9 cellular contexts compared by ENCODE assay signal in genomic region chr6:25136879-25137278, GRCh38.
DNase-seq lines count a peak whose midpoint lies in the region; ATAC-seq, FAIRE-seq and TF ChIP-seq lines count a peak whose summit lies in the region.
"Had no signal": no experiment of that assay in that cellular context is flagged by ENCODE, and none has a peak within 500 bp of the region (broad histone marks: within the 10 kb centered on the region; RNA-seq: fewer than 3 reads in every experiment).

No MANE protein-coding gene starts in this region.

- H3K36me3 ChIP-seq in colonic mucosa = no peaks in the 10 kb centered on the region
- peaks cover 0 to 4% of the 10 kb centered on the region in 2 donors for H3K36me3 ChIP-seq in muscle layer of duodenum (ENCODE audit: control insufficient read depth in 1 of 2, insufficient read depth in 2 of 2, low read length in 2 of 2)
- peaks cover 23% of the 10 kb centered on the region; the same call in 1 of the 2 replicates for H3K36me3 ChIP-seq in GM23338 (ENCODE audit: insufficient read depth)
- H3K36me3 ChIP-seq: cardiac muscle cell had no signal

- H3K4me1 Mint-ChIP-seq in GM23338 (no peaks in the 10 kb centered on the region), type B pancreatic cell (ENCODE audit: unreplicated experiment) (peaks cover 5% of the 10 kb centered on the region)

- no peaks in the 10 kb centered on the region for H3K27me3 ChIP-seq in colonic mucosa
- H3K27me3 ChIP-seq in muscle layer of duodenum (ENCODE audit: low read depth, low read length) = no peaks in the 10 kb centered on the region
- no peaks in the 10 kb centered on the region for H3K27me3 ChIP-seq in GM23338 (ENCODE audit: insufficient read depth)
- H3K27me3 ChIP-seq: cardiac muscle cell had no signal

- H3K9me3 Mint-ChIP-seq in GM23338 (peaks cover 37% of the 10 kb centered on the region), type B pancreatic cell (peaks cover 9% of the 10 kb centered on the region)

- no peaks in the 10 kb centered on the region for H3F3A ChIP-seq in GM23338 (replicated peaks; ENCODE audit: low read depth)

- no peak overlapping the region for H3K4me2 ChIP-seq in GM23338

- H3K27ac ChIP-seq in colonic mucosa (peak overlapping the region; percentile 19), muscle layer of duodenum (ENCODE audit: low read length) (peak overlapping the region; percentile 92), GM23338 (ENCODE audit: low read depth) (no peak overlapping the region)
- H3K27ac ChIP-seq: cardiac muscle cell had no signal

- H3K4me3 Mint-ChIP-seq in GM23338 = no peak overlapping the region
- H3K4me3 Mint-ChIP-seq in type B pancreatic cell = no peak overlapping the region

- H3K4me3 ChIP-seq in AG10803 (ENCODE audit: low read length) (peak overlapping the region; percentile 35), colonic mucosa (peak overlapping the region; percentile 6), muscle layer of duodenum (ENCODE audit: low read depth in 1 of 2, low read length in 2 of 2) (peak overlapping the region; percentile 70 to 78), GM23338 (no peak overlapping the region)
- H3K4me3 ChIP-seq: cardiac muscle cell had no signal

- H3K4me1 ChIP-seq in colonic mucosa = no peaks in the 10 kb centered on the region
- peaks cover 0 to 3% of the 10 kb centered on the region in 2 donors for H3K4me1 ChIP-seq in muscle layer of duodenum (ENCODE audit: control insufficient read depth in 1 of 2, insufficient read depth in 2 of 2, low read length in 2 of 2)
- H3K4me1 ChIP-seq in GM23338 (ENCODE audit: insufficient read depth) = no peaks in the 10 kb centered on the region

- H3K9ac ChIP-seq in colonic mucosa (ENCODE audit: low read depth in 2 of 2, low read length in 2 of 2) = peak overlapping the region; percentile 38 to 81

- H3K27me3 Mint-ChIP-seq in GM23338 (ENCODE audit: insufficient read depth, low read depth, poor library complexity) (peaks cover 2% of the 10 kb centered on the region), type B pancreatic cell (no peaks in the 10 kb centered on the region)

- no peak overlapping the region for H3K27ac Mint-ChIP-seq in GM23338
- H3K27ac Mint-ChIP-seq in type B pancreatic cell = no peak overlapping the region

- DNase-seq in AG10803 (ENCODE audit: low read depth) (peak; percentile 32), NCI-H2029 (lab: John Stamatoyannopoulos, UW) (peak; percentile 46), colonic mucosa (no peak), GM23338 (ENCODE audit: low spot score) (no peak), LoVo (ENCODE audit: low spot score) (no peak), GM12891 (ENCODE audit: insufficient read length, low spot score) (no peak), type B pancreatic cell (ENCODE audit: extremely low spot score, unreplicated experiment) (no peak)

- peaks cover 4% of the 10 kb centered on the region; the same call in 1 of the 2 replicates for H3K9me2 ChIP-seq in GM23338 (ENCODE audit: insufficient read depth)

- TF ChIP-seq CTCF in AG10803 (conservative IDR thresholded peaks at IDR 0.05; ENCODE audit: low read length) = no peak
- TF ChIP-seq CTCF in colonic mucosa (IDR thresholded peaks at IDR 0.05) = no peak
- no peak for TF ChIP-seq CTCF in GM23338 (conservative IDR thresholded peaks at IDR 0.05; ENCODE audit: low read depth in 2 of 2)
- TF ChIP-seq CTCF in type B pancreatic cell (conservative IDR thresholded peaks at IDR 0.05) = no peak

- H4K20me1 ChIP-seq in GM23338 (replicated peaks; ENCODE audit: insufficient read depth) = no peaks in the 10 kb centered on the region

- no peak overlapping the region for H2AFZ ChIP-seq in GM23338

- H3K79me2 ChIP-seq in GM23338 (replicated peaks; ENCODE audit: insufficient read depth) = no peaks in the 10 kb centered on the region

- intact Hi-C loops in colonic mucosa (cut with DNase I) = no loop called here

- H3K36me3 Mint-ChIP-seq in GM23338 (ENCODE audit: low read depth) (peaks cover 18% of the 10 kb centered on the region), type B pancreatic cell (no peaks in the 10 kb centered on the region)

- ATAC-seq in GM23338 = no peak

- no peak for FAIRE-seq in GM12891 (lab: Jason Lieb, UNC)

- H3K9me3 ChIP-seq in colonic mucosa = no peaks in the 10 kb centered on the region
- no peaks in the 10 kb centered on the region for H3K9me3 ChIP-seq in muscle layer of duodenum (ENCODE audit: control insufficient read depth in 1 of 2, low read length in 2 of 2)

- no peak for TF ChIP-seq POLR2A in GM12891 (IDR thresholded peaks at IDR 0.05; ENCODE audit: low read depth, low read length)

TF ChIP-seq in GM23338, 12 proteins besides CTCF, POLR2A, EP300 and RAD21:
- TF ChIP-seq JUNB (IDR thresholded peaks at IDR 0.05; ENCODE audit: unreplicated experiment) (no peak), ZNF331 (CRISPR knock-in tag; IDR thresholded peaks at IDR 0.05; ENCODE audit: low read depth) (no peak), POLR2AphosphoS5 (IDR thresholded peaks at IDR 0.05; ENCODE audit: low read depth) (no peak), EZH2 (IDR thresholded peaks at IDR 0.05; ENCODE audit: low read depth, unreplicated experiment) (no peak), EZH2phosphoT487 (IDR thresholded peaks at IDR 0.05; ENCODE audit: unreplicated experiment) (no peak), ETS1 (IDR thresholded peaks at IDR 0.05) (no peak), STAT1 (IDR thresholded peaks at IDR 0.05; ENCODE audit: unreplicated experiment) (no peak), CREB1 (CRISPR knock-in tag; IDR thresholded peaks at IDR 0.05; ENCODE audit: low read depth) (no peak)

TF ChIP-seq in GM12891, 5 proteins besides CTCF, POLR2A, EP300 and RAD21:
- TF ChIP-seq POLR2AphosphoS5 (IDR thresholded peaks at IDR 0.05; ENCODE audit: low read depth, low read length) = no peak
- no peak for TF ChIP-seq POU2F2 (IDR thresholded peaks at IDR 0.05; ENCODE audit: low read depth, low read length)
- TF ChIP-seq PAX5 (IDR thresholded peaks at IDR 0.05; ENCODE audit: insufficient read depth, low read length, severe bottlenecking) = no peak
- TF ChIP-seq TAF1 (IDR thresholded peaks at IDR 0.05; ENCODE audit: low read depth, low read length) = no peak
- TF ChIP-seq SPI1 (IDR thresholded peaks at IDR 0.05; ENCODE audit: low read depth, low read length) = no peak

Comparison
In these comparisons a context has a peak if more than half of its experiments do, and no peak if none do; other contexts are left out.
1. DNase-seq: peak in AG10803 (single experiment) and NCI-H2029 (single experiment); none in colonic mucosa (single experiment), GM23338 (single experiment), LoVo (single experiment), GM12891 (single experiment) and type B pancreatic cell (single experiment).